Comparison of ENCODE assay signal across 13 cellular contexts in genomic region chr9:120845255-120845654, GRCh38. TPM values are rescaled to one million over a fixed set of nuclear protein-coding genes. Genes with fewer than 3 reads are reported as not detected.
DNase-seq lines count a peak whose midpoint lies in the region; ATAC-seq lines count a peak whose summit lies in the region.
"Had no signal": no experiment of that assay in that cellular context is flagged by ENCODE, and none has a peak within 500 bp of the region (broad histone marks: within the 10 kb centered on the region; RNA-seq: fewer than 3 reads in every experiment).

No MANE protein-coding gene starts in this region.

- peak overlapping the region; percentile 98 for H3K4me3 Mint-ChIP-seq in activated T-helper 1 cell treated with anti-CD3 and anti-CD28 coated beads, Interleukin-12 subunit alpha, Interleukin-12 subunit beta, Interleukin-2, Interleukin-4 antibody, amounts not matched to agents 30 ng/mL and 10 ng/mL and 1 ng/mL, durations not matched to agents 14 hours and 24 hours and 36 hours
- H3K4me3 Mint-ChIP-seq in naive thymus-derived CD8-positive, alpha-beta T cell = peak overlapping the region in 6 of 10 donors; percentile 57 to 100 (median 92)
- peak overlapping the region; percentile 99 to 100 for H3K4me3 Mint-ChIP-seq in stimulated activated naive CD8-positive, alpha-beta T cell treated with anti-CD3 and anti-CD28 coated beads, Interleukin-15, amount 100 ng/mL, for 72 hours

- DNase-seq in stimulated activated naive CD4-positive, alpha-beta T cell treated with Interleukin-2 at 50 U/mL for 16 hours (lab: John Stamatoyannopoulos, UW) = peak; percentile 53
- no peak for DNase-seq in stimulated activated naive CD4-positive, alpha-beta T cell (lab: John Stamatoyannopoulos, UW)
- DNase-seq in activated T-helper 1 cell treated with anti-CD3 and anti-CD28 coated beads, Interleukin-12 subunit alpha, Interleukin-12 subunit beta, Interleukin-2, Interleukin-4 antibody, amounts not matched to agents 30 ng/mL and 10 ng/mL and 1 ng/mL, durations not matched to agents 14 hours and 24 hours and 36 hours (ENCODE audit: low spot score) = no peak
- no peak for DNase-seq in naive thymus-derived CD8-positive, alpha-beta T cell
- peak; percentile 35 to 61 for DNase-seq in stimulated activated naive CD8-positive, alpha-beta T cell treated with anti-CD3 and anti-CD28 coated beads, Interleukin-15, amount 100 ng/mL, for 72 hours
- DNase-seq in NCI-H510A treated with DMSO at 0.1 percent for 48 hours (lab: John Stamatoyannopoulos, UW) (no peak), NCI-H1694 (lab: John Stamatoyannopoulos, UW) (no peak), GDM1 (lab: John Stamatoyannopoulos, UW) (no peak)
- DNase-seq: dermis blood vessel endothelial cell, gastrocnemius medialis, KBM-7, PC-3 had no signal

- H3K9me3 Mint-ChIP-seq in activated T-helper 1 cell treated with anti-CD3 and anti-CD28 coated beads, Interleukin-12 subunit alpha, Interleukin-12 subunit beta, Interleukin-2, Interleukin-4 antibody, amounts not matched to agents 30 ng/mL and 10 ng/mL and 1 ng/mL, durations not matched to agents 14 hours and 24 hours and 36 hours = no peaks in the 10 kb centered on the region
- peaks cover 0 to 6% (median 0%) of the 10 kb centered on the region in 9 donors for H3K9me3 Mint-ChIP-seq in naive thymus-derived CD8-positive, alpha-beta T cell
- H3K9me3 Mint-ChIP-seq in stimulated activated naive CD8-positive, alpha-beta T cell treated with anti-CD3 and anti-CD28 coated beads, Interleukin-15, amount 100 ng/mL, for 72 hours = no peaks in the 10 kb centered on the region

- H3K36me3 Mint-ChIP-seq in activated T-helper 1 cell treated with anti-CD3 and anti-CD28 coated beads, Interleukin-12 subunit alpha, Interleukin-12 subunit beta, Interleukin-2, Interleukin-4 antibody, amounts not matched to agents 30 ng/mL and 10 ng/mL and 1 ng/mL, durations not matched to agents 14 hours and 24 hours and 36 hours (ENCODE audit: low read depth) = peaks cover 41% of the 10 kb centered on the region
- peaks cover 0 to 33% (median 15%) of the 10 kb centered on the region in 3 donors for H3K36me3 Mint-ChIP-seq in naive thymus-derived CD8-positive, alpha-beta T cell

- peaks cover 67% of the 10 kb centered on the region for H3K4me1 Mint-ChIP-seq in activated T-helper 1 cell treated with anti-CD3 and anti-CD28 coated beads, Interleukin-12 subunit alpha, Interleukin-12 subunit beta, Interleukin-2, Interleukin-4 antibody, amounts not matched to agents 30 ng/mL and 10 ng/mL and 1 ng/mL, durations not matched to agents 14 hours and 24 hours and 36 hours (ENCODE audit: low read depth)
- peaks cover 34 to 78% (median 68%) of the 10 kb centered on the region in 4 donors for H3K4me1 Mint-ChIP-seq in naive thymus-derived CD8-positive, alpha-beta T cell
- H3K4me1 Mint-ChIP-seq in stimulated activated naive CD8-positive, alpha-beta T cell treated with anti-CD3 and anti-CD28 coated beads, Interleukin-15, amount 100 ng/mL, for 72 hours = peaks cover 73% of the 10 kb centered on the region

- H3K27me3 Mint-ChIP-seq in activated T-helper 1 cell treated with anti-CD3 and anti-CD28 coated beads, Interleukin-12 subunit alpha, Interleukin-12 subunit beta, Interleukin-2, Interleukin-4 antibody, amounts not matched to agents 30 ng/mL and 10 ng/mL and 1 ng/mL, durations not matched to agents 14 hours and 24 hours and 36 hours (ENCODE audit: insufficient read depth) = no peaks in the 10 kb centered on the region
- no peaks in the 10 kb centered on the region for H3K27me3 Mint-ChIP-seq in naive thymus-derived CD8-positive, alpha-beta T cell
- no peaks in the 10 kb centered on the region for H3K27me3 Mint-ChIP-seq in stimulated activated naive CD8-positive, alpha-beta T cell treated with anti-CD3 and anti-CD28 coated beads, Interleukin-15, amount 100 ng/mL, for 72 hours

- ATAC-seq in naive thymus-derived CD8-positive, alpha-beta T cell = no peak
- ATAC-seq in stimulated activated naive CD8-positive, alpha-beta T cell treated with anti-CD3 and anti-CD28 coated beads, Interleukin-15, amount 100 ng/mL, for 72 hours = peak; percentile 43
- ATAC-seq: gastrocnemius medialis, PC-3, sciatic nerve had no signal

- intact Hi-C loops in activated T-helper 1 cell treated with anti-CD3 and anti-CD28 coated beads, Interleukin-12 subunit alpha, Interleukin-12 subunit beta, Interleukin-2, Interleukin-4 antibody, amounts not matched to agents 30 ng/mL and 10 ng/mL and 1 ng/mL, durations not matched to agents 14 hours and 24 hours and 36 hours (cut with micrococcal nuclease) = loop anchor here (1.0 to 2.0 kb wide), 3 partner anchors 47 to 88 kb away; no protein-coding TSS in a partner anchor

- H3K27ac Mint-ChIP-seq in activated T-helper 1 cell treated with anti-CD3 and anti-CD28 coated beads, Interleukin-12 subunit alpha, Interleukin-12 subunit beta, Interleukin-2, Interleukin-4 antibody, amounts not matched to agents 30 ng/mL and 10 ng/mL and 1 ng/mL, durations not matched to agents 14 hours and 24 hours and 36 hours = peak overlapping the region; percentile 96
- H3K27ac Mint-ChIP-seq in naive thymus-derived CD8-positive, alpha-beta T cell = peak overlapping the region in 9 of 10 donors; percentile 83 to 98 (median 96)
- peak overlapping the region; percentile 94 to 99 for H3K27ac Mint-ChIP-seq in stimulated activated naive CD8-positive, alpha-beta T cell treated with anti-CD3 and anti-CD28 coated beads, Interleukin-15, amount 100 ng/mL, for 72 hours

- POLR2A ChIA-PET in naive thymus-derived CD8-positive, alpha-beta T cell (lab: Charles Lee) = interaction anchor here (1.0 to 4.6 kb wide), 8 partner anchors 15 to 92 kb away, joined by 3 to 37 read pairs (median 6); partner anchors contain the start of genes FBXW2, PHF19 and TRAF1

RNA-seq across cellular contexts. Expression of gene PSMD5, which starts 2.5 kb away (rescaled TPM):
- 57.7 and 59.2 TPM in 2 replicates for total RNA-seq in activated T-helper 1 cell treated with anti-CD3 and anti-CD28 coated beads, Interleukin-12 subunit alpha, Interleukin-12 subunit beta, Interleukin-2, Interleukin-4 antibody, amounts not matched to agents 30 ng/mL and 10 ng/mL and 1 ng/mL, durations not matched to agents 14 hours and 24 hours and 36 hours
- total RNA-seq in naive thymus-derived CD8-positive, alpha-beta T cell = 10 to 100 TPM; 53.0 to 57.9 TPM
- polyA plus RNA-seq in naive thymus-derived CD8-positive, alpha-beta T cell = 10 to 100 TPM; 13.7 to 23.4 (median 23.3) TPM

RNA-seq across cellular contexts. Expression of gene PHF19, which starts 31.7 kb away (rescaled TPM):
- total RNA-seq in activated T-helper 1 cell treated with anti-CD3 and anti-CD28 coated beads, Interleukin-12 subunit alpha, Interleukin-12 subunit beta, Interleukin-2, Interleukin-4 antibody, amounts not matched to agents 30 ng/mL and 10 ng/mL and 1 ng/mL, durations not matched to agents 14 hours and 24 hours and 36 hours = 134 and 142 TPM in 2 replicates
- 100 to 1,000 TPM; 143 to 144 TPM for total RNA-seq in naive thymus-derived CD8-positive, alpha-beta T cell
- polyA plus RNA-seq in naive thymus-derived CD8-positive, alpha-beta T cell = 10 to 100 TPM in 1 of 3 donors, 1 to 10 TPM in 2; 6.3 to 11.8 (median 9.4) TPM

RNA-seq across cellular contexts. Expression of gene FBXW2, which starts 52.0 kb away (rescaled TPM):
- 82.2 and 85.0 TPM in 2 replicates for total RNA-seq in activated T-helper 1 cell treated with anti-CD3 and anti-CD28 coated beads, Interleukin-12 subunit alpha, Interleukin-12 subunit beta, Interleukin-2, Interleukin-4 antibody, amounts not matched to agents 30 ng/mL and 10 ng/mL and 1 ng/mL, durations not matched to agents 14 hours and 24 hours and 36 hours
- total RNA-seq in naive thymus-derived CD8-positive, alpha-beta T cell = 10 to 100 TPM; 76.9 to 81.8 TPM
- polyA plus RNA-seq in naive thymus-derived CD8-positive, alpha-beta T cell = 10 to 100 TPM; 29.6 to 37.1 (median 31.7) TPM

Comparison
In these comparisons a context has a peak if more than half of its experiments do, and no peak if none do; other contexts are left out.
1. DNase-seq: peak in stimulated activated naive CD4-positive, alpha-beta T cell treated with Interleukin-2 at 50 U/mL for 16 hours (single experiment) and stimulated activated naive CD8-positive, alpha-beta T cell treated with anti-CD3 and anti-CD28 coated beads, Interleukin-15, amount 100 ng/mL, for 72 hours (2 of 2); none in stimulated activated naive CD4-positive, alpha-beta T cell (0 of 6), activated T-helper 1 cell treated with anti-CD3 and anti-CD28 coated beads, Interleukin-12 subunit alpha, Interleukin-12 subunit beta, Interleukin-2, Interleukin-4 antibody, amounts not matched to agents 30 ng/mL and 10 ng/mL and 1 ng/mL, durations not matched to agents 14 hours and 24 hours and 36 hours (single experiment), naive thymus-derived CD8-positive, alpha-beta T cell (0 of 10), NCI-H510A treated with DMSO at 0.1 percent for 48 hours (single experiment), NCI-H1694 (single experiment) and GDM1 (single experiment).
2. Peak in every context shown above with its lines, with median percentiles within 50 percentile points of each other: H3K27ac Mint-ChIP-seq and H3K4me3 Mint-ChIP-seq.